Comparison of ENCODE assay signal across 36 cellular contexts in genomic region chr5:131987251-131987650, GRCh38. TPM values are rescaled to one million over a fixed set of nuclear protein-coding genes. Genes with fewer than 3 reads are reported as not detected.
"Had no signal": no experiment of that assay in that cellular context is flagged by ENCODE, and none has a peak within 500 bp of the region (broad histone marks: within the 10 kb centered on the region; RNA-seq: fewer than 3 reads in every experiment).

No MANE protein-coding gene starts in this region.

- H3K4me3 Mint-ChIP-seq: activated T-helper 1 cell treated with anti-CD3 and anti-CD28 coated beads, Interleukin-12 subunit alpha, Interleukin-12 subunit beta, Interleukin-2, Interleukin-4 antibody, amounts not matched to agents 30 ng/mL and 10 ng/mL and 1 ng/mL, durations not matched to agents 14 hours and 24 hours and 36 hours; brain; nephron; stimulated activated memory B cell treated with anti-CD40 and anti-IgM and Interleukin-4, amounts not matched to agents 10 μg/mL and 1 μg/mL and 100 μg/mL, for 72 hours had no signal

- H3K9me3 ChIP-seq: ascending aorta, esophagus squamous epithelium, heart right ventricle, ovary, prostate gland, stomach, suprapubic skin, tibial nerve had no signal

- H3K27ac ChIP-seq: ascending aorta, cardiac muscle cell, epithelial cell of prostate, esophagus squamous epithelium, heart right ventricle, ovary, prostate gland, skin epidermis, stomach, suprapubic skin, tibial nerve, VCaP had no signal

- H3K4me1 Mint-ChIP-seq: brain; stimulated activated memory B cell treated with anti-CD40 and anti-IgM and Interleukin-4, amounts not matched to agents 10 μg/mL and 1 μg/mL and 100 μg/mL, for 72 hours had no signal

- H3K9me3 Mint-ChIP-seq: activated T-helper 1 cell treated with anti-CD3 and anti-CD28 coated beads, Interleukin-12 subunit alpha, Interleukin-12 subunit beta, Interleukin-2, Interleukin-4 antibody, amounts not matched to agents 30 ng/mL and 10 ng/mL and 1 ng/mL, durations not matched to agents 14 hours and 24 hours and 36 hours; brain; nephron; stimulated activated memory B cell treated with anti-CD40 and anti-IgM and Interleukin-4, amounts not matched to agents 10 μg/mL and 1 μg/mL and 100 μg/mL, for 72 hours had no signal

- H3K27me3 Mint-ChIP-seq: stimulated activated memory B cell treated with anti-CD40 and anti-IgM and Interleukin-4, amounts not matched to agents 10 μg/mL and 1 μg/mL and 100 μg/mL, for 72 hours had no signal

- H3K4me1 ChIP-seq: ascending aorta, prostate gland had no signal

- H3K36me3 ChIP-seq: ascending aorta, cardiac muscle cell, esophagus squamous epithelium, heart right ventricle, ovary, prostate gland, stomach, suprapubic skin, tibial nerve had no signal

- H3K4me3 ChIP-seq: ascending aorta, cardiac muscle cell, esophagus squamous epithelium, heart right ventricle, ovary, prostate gland, skin epidermis, stomach, suprapubic skin, tibial nerve had no signal

- DNase-seq: activated CD4-positive, alpha-beta T cell treated with anti-CD3 and anti-CD28 coated beads for 4 hours; activated CD4-positive, alpha-beta T cell treated with anti-CD3 and anti-CD28 coated beads, Interleukin-2, amount 50 U/mL, for 4 hours; activated gamma-delta T cell; activated naive CD4-positive, alpha-beta T cell treated with anti-CD3 and anti-CD28 coated beads, Interleukin-2, amount 50 U/mL, for 16 hours; activated T-cell treated with anti-CD3 and anti-CD28 coated beads for 4 hours; dermis blood vessel endothelial cell; effector CD8-positive, alpha-beta T cell; esophagus squamous epithelium; foreskin melanocyte; heart right ventricle; left cardiac atrium; left ventricle myocardium superior; mammary epithelial cell; ovary; retina; stimulated activated CD4-positive, alpha-beta T cell treated with anti-CD3 and anti-CD28 coated beads, Interleukin-12 subunit alpha, Interleukin-12 subunit beta, amount 100 ng/mL, for 4 hours; stimulated activated CD4-positive, alpha-beta T cell treated with anti-CD3 and anti-CD28 coated beads, Interleukin-4, amount 100 ng/mL, for 24 hours; stomach; T-helper 9 cell had no signal

- H3K27ac Mint-ChIP-seq: activated T-helper 1 cell treated with anti-CD3 and anti-CD28 coated beads, Interleukin-12 subunit alpha, Interleukin-12 subunit beta, Interleukin-2, Interleukin-4 antibody, amounts not matched to agents 30 ng/mL and 10 ng/mL and 1 ng/mL, durations not matched to agents 14 hours and 24 hours and 36 hours; nephron; stimulated activated memory B cell treated with anti-CD40 and anti-IgM and Interleukin-4, amounts not matched to agents 10 μg/mL and 1 μg/mL and 100 μg/mL, for 72 hours had no signal

- H3K36me3 Mint-ChIP-seq: stimulated activated memory B cell treated with anti-CD40 and anti-IgM and Interleukin-4, amounts not matched to agents 10 μg/mL and 1 μg/mL and 100 μg/mL, for 72 hours had no signal

- H3K27me3 ChIP-seq: ascending aorta, cardiac muscle cell, esophagus squamous epithelium, heart right ventricle, ovary, stomach, suprapubic skin, tibial nerve had no signal

RNA-seq across cellular contexts. Expression of gene ACSL6, which starts 24.2 kb away (rescaled TPM):
- total RNA-seq: glomerular endothelial cell had no signal

RNA-seq across cellular contexts. Expression of gene MEIKIN, which starts 41.8 kb away (rescaled TPM):
- total RNA-seq: activated T-helper 1 cell treated with anti-CD3 and anti-CD28 coated beads, Interleukin-12 subunit alpha, Interleukin-12 subunit beta, Interleukin-2, Interleukin-4 antibody, amounts not matched to agents 30 ng/mL and 10 ng/mL and 1 ng/mL, durations not matched to agents 14 hours and 24 hours and 36 hours; ascending aorta; cardiac muscle cell; dermis blood vessel endothelial cell; esophagus squamous epithelium; glomerular endothelial cell; heart right ventricle; left cardiac atrium; left ventricle myocardium superior; mammary epithelial cell; mucosa of gallbladder; ovary; sciatic nerve; suprapubic skin; T-helper 1 cell treated with Interleukin-12 subunit alpha and Interleukin-12 subunit beta and Interleukin-4 antibody, amounts not matched to agents 30 ng/mL and 1 ng/mL, for 36 hours; tibial nerve; ureter had no signal
